8 cellular contexts compared by ENCODE assay signal in the genomic region with DNA sequence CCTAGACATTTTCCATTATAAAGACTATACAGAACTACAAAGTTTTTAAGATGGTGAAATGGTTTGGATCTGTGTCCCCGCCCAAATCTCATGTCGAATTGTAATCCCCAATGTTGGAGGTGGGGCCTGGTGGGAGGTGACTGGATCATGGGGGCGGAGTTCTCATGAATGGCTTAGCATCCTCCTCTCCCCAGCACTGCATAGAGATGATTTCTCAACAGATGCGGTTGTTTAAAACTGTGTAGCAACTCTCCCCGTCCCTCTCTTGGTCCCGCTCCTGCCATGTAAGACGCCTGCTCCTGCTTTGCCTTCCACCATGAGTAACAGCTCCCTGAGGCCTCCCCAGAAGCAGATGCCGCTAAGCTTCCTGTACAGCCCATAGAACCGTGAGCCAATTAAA. TPM values are rescaled to one million over a fixed set of nuclear protein-coding genes. Genes with fewer than 3 reads are reported as not detected.
DNase-seq lines count a peak whose midpoint lies in the region; ATAC-seq and TF ChIP-seq lines count a peak whose summit lies in the region.

No MANE protein-coding gene starts in this region.

- H3K4me3 ChIP-seq in Loucy (ENCODE audit: low read length, poor library complexity, severe bottlenecking), result peak overlapping the region; percentile 97
- peak overlapping the region; percentile 96 to 98 for H3K4me3 ChIP-seq in muscle layer of duodenum (ENCODE audit: low read depth in 1 of 2, low read length in 2 of 2)

- H3K9me2 ChIP-seq in Loucy (replicated peaks; ENCODE audit: low read depth, low read length), result no peaks in the 10 kb centered on the region

- no peak overlapping the region for H2AFZ ChIP-seq in Loucy (ENCODE audit: low read length)

- H3K4me1 ChIP-seq in Loucy (ENCODE audit: insufficient read depth, low read length, poor library complexity, severe bottlenecking), result peaks cover 54% of the 10 kb centered on the region
- peaks cover 19 to 52% of the 10 kb centered on the region in 2 donors for H3K4me1 ChIP-seq in muscle layer of duodenum (ENCODE audit: control insufficient read depth in 1 of 2, insufficient read depth in 2 of 2, low read length in 2 of 2)

- no peak for ATAC-seq in CD4-positive, alpha-beta T cell (ENCODE audit: poor library complexity)
- no peak for ATAC-seq in HG03280 (IDR thresholded peaks at IDR 0.05; ENCODE audit: unreplicated experiment)

- DNase-seq in CD4-positive, alpha-beta T cell, result no peak
- DNase-seq in amniotic epithelial cell (ENCODE audit: low read depth) (peak; percentile 72), UCSD-AML1 (lab: John Stamatoyannopoulos, UW; ENCODE audit: unreplicated experiment) (no peak), GM19238 (ENCODE audit: insufficient read length, low spot score) (no peak), NCI-H1092 (lab: John Stamatoyannopoulos, UW) (no peak)

- no peak overlapping the region for H3K27ac ChIP-seq in CD4-positive, alpha-beta T cell (ENCODE audit: low read depth, low read length)
- no peak overlapping the region for H3K27ac ChIP-seq in muscle layer of duodenum (ENCODE audit: low read length)

- no peaks in the 10 kb centered on the region for H3K9me3 Mint-ChIP-seq in CD4-positive, alpha-beta T cell

- H3K9ac ChIP-seq in Loucy (ENCODE audit: low read depth, low read length, poor library complexity, severe bottlenecking), result peak overlapping the region; percentile 92

- H3K36me3 ChIP-seq in Loucy (ENCODE audit: insufficient read depth, low read length) (no peaks in the 10 kb centered on the region), muscle layer of duodenum (ENCODE audit: control insufficient read depth in 1 of 2, insufficient read depth in 2 of 2, low read length in 2 of 2) (peaks cover 0 to 8% of the 10 kb centered on the region in 2 donors)

- peak overlapping the region; percentile 91 for H3K4me3 Mint-ChIP-seq in CD4-positive, alpha-beta T cell

- no peaks in the 10 kb centered on the region for H3K9me3 ChIP-seq in CD4-positive, alpha-beta T cell (ENCODE audit: control insufficient read depth, low read length)
- H3K9me3 ChIP-seq in Loucy (ENCODE audit: insufficient read depth, low read depth, low read length) (no peaks in the 10 kb centered on the region), muscle layer of duodenum (ENCODE audit: control insufficient read depth in 1 of 2, low read length in 2 of 2) (no peaks in the 10 kb centered on the region)

- CTCF ChIA-PET in CD4-positive, alpha-beta T cell (lab: Charles Lee), result interaction anchor here (0.5 to 1.3 kb wide), 2 partner anchors 16 to 60 kb away, joined by 3 read pairs; a partner anchor contains a TSS

- H3K27ac Mint-ChIP-seq in CD4-positive, alpha-beta T cell, result peak overlapping the region; percentile 95

- no peaks in the 10 kb centered on the region for H3F3A ChIP-seq in Loucy (ENCODE audit: low read depth)

- H3K27me3 Mint-ChIP-seq in CD4-positive, alpha-beta T cell, result no peaks in the 10 kb centered on the region

- H3K79me2 ChIP-seq in Loucy (ENCODE audit: insufficient read depth, low read length), result peaks cover 65% of the 10 kb centered on the region

- H3K4me1 Mint-ChIP-seq in CD4-positive, alpha-beta T cell (ENCODE audit: low read depth), result peaks cover 69% of the 10 kb centered on the region

- intact Hi-C loops in CD4-positive, alpha-beta T cell (cut with DNase I, micrococcal nuclease), result loop anchor here in 1 of 2 experiments (2.0 to 10.0 kb wide), 5 partner anchors 142 to 1419 kb away; a partner anchor contains a TSS

- H3K4me2 ChIP-seq in Loucy (ENCODE audit: low read depth, low read length, poor library complexity, severe bottlenecking), result peak overlapping the region; percentile 98

- TF ChIP-seq CTCF in CD4-positive, alpha-beta T cell (IDR thresholded peaks at IDR 0.05), result no peak
- no peak for TF ChIP-seq CTCF in Loucy (conservative IDR thresholded peaks at IDR 0.05; ENCODE audit: low read length)

- H4K20me1 ChIP-seq in Loucy (ENCODE audit: insufficient read depth, low read length, poor library complexity, severe bottlenecking), result peaks cover 55% of the 10 kb centered on the region

- H3K27me3 ChIP-seq in CD4-positive, alpha-beta T cell (ENCODE audit: control insufficient read depth, insufficient read depth, low read length), result no peaks in the 10 kb centered on the region
- H3K27me3 ChIP-seq in Loucy (ENCODE audit: insufficient read depth, low read length, poor library complexity, severe bottlenecking), result no peaks in the 10 kb centered on the region
- no peaks in the 10 kb centered on the region for H3K27me3 ChIP-seq in muscle layer of duodenum (ENCODE audit: low read depth, low read length)

- peaks cover 27% of the 10 kb centered on the region for H3K36me3 Mint-ChIP-seq in CD4-positive, alpha-beta T cell (ENCODE audit: low read depth)

- POLR2A ChIA-PET in CD4-positive, alpha-beta T cell (lab: Charles Lee), result interaction anchor here (1.0 to 1.4 kb wide), 3 partner anchors 9 to 60 kb away, joined by 3 to 6 read pairs (median 4); a partner anchor contains a TSS

RNA-seq across cellular contexts. Expression of a gene that starts 1.6 kb away (rescaled TPM):
- 10 to 100 TPM; 81.2 to 83.8 TPM for total RNA-seq in CD4-positive, alpha-beta T cell

RNA-seq across cellular contexts. Expression of a gene that starts 60.0 kb away (rescaled TPM):
- 10 to 100 TPM; 45.4 to 47.3 TPM for total RNA-seq in CD4-positive, alpha-beta T cell
